Comparison of ENCODE assay signal across 17 cellular contexts in genomic region chr7:24073651-24074420, GRCh38.
DNase-seq lines count a peak whose midpoint lies in the region; ATAC-seq, FAIRE-seq and TF ChIP-seq lines count a peak whose summit lies in the region.
"Had no signal": no experiment of that assay in that cellular context is flagged by ENCODE, and none has a peak within 500 bp of the region (broad histone marks: within the 10 kb centered on the region; RNA-seq: fewer than 3 reads in every experiment).

No MANE protein-coding gene starts in this region.

- H3K4me3 ChIP-seq in HepG2 (replicated peaks in 1 of 3; ENCODE audit: insufficient read depth in 1 of 3, low read depth in 2 of 3, low read length in 3 of 3) (no peak overlapping the region), right lobe of liver (no peak overlapping the region), mesodermal cell (ENCODE audit: extremely low read depth, insufficient read depth, low read length, poor library complexity, severe bottlenecking) (no peak overlapping the region), osteoblast (ENCODE audit: insufficient read depth, low read length) (no peak overlapping the region), vagina (no peak overlapping the region)
- H3K4me3 ChIP-seq: MG63 had no signal

- H3K4me2 ChIP-seq in HepG2 (ENCODE audit: low read depth, low read length) (no peak overlapping the region), osteoblast (ENCODE audit: insufficient read depth, low read length) (no peak overlapping the region)

- H3K27me3 Mint-ChIP-seq in T-helper 17 cell = peaks cover 16% of the 10 kb centered on the region

- no peak overlapping the region for H2AFZ ChIP-seq in HepG2 (ENCODE audit: low read length)
- H2AFZ ChIP-seq in osteoblast (ENCODE audit: low read length) = no peak overlapping the region

- no peak overlapping the region for H3K4me3 Mint-ChIP-seq in T-helper 17 cell

- H3K36me3 Mint-ChIP-seq in T-helper 17 cell (ENCODE audit: low read depth) = peaks cover 7% of the 10 kb centered on the region

- WGBS in HepG2 (ENCODE audit: low lambda C conversion rate) = 34% methylated on average over 9 of the region's 9 CpGs
- WGBS in right lobe of liver (ENCODE audit: insufficient coverage, low coverage, low lambda C conversion rate, missing lambda C conversion rate) = 48% methylated on average over 7 of the region's 9 CpGs
- WGBS in mesodermal cell (ENCODE audit: insufficient coverage in 2 of 2), 2 experiments = 85 to 88% methylated on average over 7 to 8 of the region's 9 CpGs

- POLR2A ChIA-PET in HepG2 (lab: Yijun Ruan, JAX) = no interaction called here

- H3K27ac ChIP-seq in HepG2 (ENCODE audit: extremely low read length, insufficient read depth, low read length) (no peak overlapping the region), right lobe of liver (peak overlapping the region in 1 of 3 donors; percentile 13), mesodermal cell (ENCODE audit: low read depth, low read length, severe bottlenecking) (peak overlapping the region; percentile 13), osteoblast (ENCODE audit: low read depth, low read length) (no peak overlapping the region), vagina (no peak overlapping the region)
- H3K27ac ChIP-seq: C4-2B had no signal

- H3K36me3 ChIP-seq in HepG2 (replicated peaks in 1 of 2; ENCODE audit: control insufficient read depth in 1 of 2, insufficient read depth in 2 of 2, low read length in 2 of 2) (no peaks in the 10 kb centered on the region), right lobe of liver (no peaks in the 10 kb centered on the region), mesodermal cell (ENCODE audit: control insufficient read depth, insufficient read depth, low read length) (no peaks in the 10 kb centered on the region), osteoblast (ENCODE audit: insufficient read depth, low read length) (no peaks in the 10 kb centered on the region), vagina (no peaks in the 10 kb centered on the region)
- H3K36me3 ChIP-seq: MG63 had no signal

- in situ Hi-C loops in HepG2 (cut with HindIII; ENCODE audit: extremely low pct_ligation_motif_present, low pct_unique_long_range_greater_than_20kb) = no loop called here

- H4K20me1 ChIP-seq in HepG2 (ENCODE audit: insufficient read depth, low read length) = no peaks in the 10 kb centered on the region
- H4K20me1 ChIP-seq in osteoblast (ENCODE audit: insufficient read depth, low read length) = no peaks in the 10 kb centered on the region

- peak; percentile 33; the same call in 1 of the 3 replicates for ATAC-seq in HepG2
- no peak for ATAC-seq in right lobe of liver
- no peak for ATAC-seq in T-helper 17 cell

- DNase-seq in HepG2 (ENCODE audit: low spot score) = no peak
- no peak for DNase-seq in right lobe of liver
- DNase-seq in T-helper 17 cell = no peak
- no peak for DNase-seq in osteoblast (ENCODE audit: insufficient read length, low spot score, missing footprints)
- no peak for DNase-seq in NCI-H1417 (lab: John Stamatoyannopoulos, UW)
- no peak for DNase-seq in putamen (ENCODE audit: low spot score)
- no peak for DNase-seq in vagina (ENCODE audit: extremely low spot score in 2 of 2)
- DNase-seq: COR-L47, DMS153, GOT3, MG63, NCI-H1105, NCI-H187, NCI-H82 had no signal

- H3K4me1 ChIP-seq in HepG2 (ENCODE audit: insufficient read depth, low read length) (peaks cover 6% of the 10 kb centered on the region; the same call in 1 of the 2 replicates), right lobe of liver (no peaks in the 10 kb centered on the region), mesodermal cell (ENCODE audit: control insufficient read depth, insufficient read depth, low read length, poor library complexity, severe bottlenecking) (no peaks in the 10 kb centered on the region), osteoblast (ENCODE audit: insufficient read depth, low read length) (no peaks in the 10 kb centered on the region), vagina (no peaks in the 10 kb centered on the region)

- intact Hi-C loops in HepG2 (cut with micrococcal nuclease; ENCODE audit: unreplicated experiment) (no loop called here), right lobe of liver (cut with DNase I) (no loop called here), vagina (cut with DNase I) (no loop called here)

- BruUV-seq in HepG2 (replicated peaks; lab: Mats Ljungman, UMichigan) = no TSS peak

- no peak for TF ChIP-seq CTCF in HepG2 (CRISPR knock-in tag; IDR thresholded peaks at IDR 0.05)
- TF ChIP-seq CTCF in right lobe of liver (IDR thresholded peaks at IDR 0.05) = no peak
- no peak for TF ChIP-seq CTCF in osteoblast (IDR thresholded peaks at IDR 0.05; ENCODE audit: extremely low read depth, low read depth, low read length)
- TF ChIP-seq CTCF in vagina (IDR thresholded peaks at IDR 0.05) = no peak

- TF ChIP-seq EP300 in HepG2 (IDR thresholded peaks at IDR 0.05; ENCODE audit: low read depth in 2 of 2, low read length in 2 of 2) = no peak
- no peak for TF ChIP-seq EP300 in HepG2 (CRISPR knock-in tag; IDR thresholded peaks at IDR 0.05; ENCODE audit: borderline replicate concordance)

- H3K79me2 ChIP-seq in HepG2 (ENCODE audit: insufficient read depth, low read length) (no peaks in the 10 kb centered on the region), osteoblast (ENCODE audit: insufficient read depth, low read length) (no peaks in the 10 kb centered on the region)

- TF ChIP-seq POLR2A in HepG2 (IDR thresholded peaks at IDR 0.05; ENCODE audit: insufficient read depth in 1 of 2, low read depth in 2 of 2, low read length in 2 of 2) (no peak), right lobe of liver (IDR thresholded peaks at IDR 0.05) (no peak), vagina (IDR thresholded peaks at IDR 0.05) (no peak)

- CTCF ChIA-PET in HepG2 (lab: Yijun Ruan, JAX; ENCODE audit: low intra/inter-chr PET ratio, low total read pairs) = no interaction called here

- no peaks in the 10 kb centered on the region for H3K27me3 ChIP-seq in HepG2 (ENCODE audit: control insufficient read depth in 1 of 2, insufficient read depth in 2 of 2, low read length in 2 of 2)
- no peaks in the 10 kb centered on the region for H3K27me3 ChIP-seq in right lobe of liver
- no peaks in the 10 kb centered on the region for H3K27me3 ChIP-seq in osteoblast (ENCODE audit: insufficient read depth, low read length)
- H3K27me3 ChIP-seq in vagina = no peaks in the 10 kb centered on the region
- H3K27me3 ChIP-seq: MG63 had no signal

- FAIRE-seq in HepG2 (lab: Jason Lieb, UNC) = no peak
- FAIRE-seq: A204.1 had no signal

- peaks cover 11% of the 10 kb centered on the region for H3K4me1 Mint-ChIP-seq in T-helper 17 cell

- TF ChIP-seq RAD21 in HepG2 (CRISPR knock-in tag; IDR thresholded peaks at IDR 0.05) = no peak

- H3K9ac ChIP-seq in HepG2 (ENCODE audit: insufficient read depth, low read depth, low read length) = no peak overlapping the region

- H3K9me3 ChIP-seq in HepG2 (ENCODE audit: low read length) (no peaks in the 10 kb centered on the region), right lobe of liver (no peaks in the 10 kb centered on the region), T-helper 17 cell (ENCODE audit: control insufficient read depth, low read length, poor library complexity, severe bottlenecking) (no peaks in the 10 kb centered on the region), mesodermal cell (ENCODE audit: control insufficient read depth, low read length) (no peaks in the 10 kb centered on the region), osteoblast (ENCODE audit: low read depth, low read length) (no peaks in the 10 kb centered on the region), vagina (no peaks in the 10 kb centered on the region)
- H3K9me3 ChIP-seq: MG63 had no signal

- peak overlapping the region; percentile 79 for H3K27ac Mint-ChIP-seq in T-helper 17 cell

TF ChIP-seq in HepG2, 621 proteins besides CTCF, POLR2A, EP300 and RAD21:
- TF ChIP-seq NCOR1 (IDR thresholded peaks at IDR 0.05; ENCODE audit: borderline replicate concordance, low read length) = no peak
